Comparison of ENCODE assay signal across 23 cellular contexts in genomic region chr14:61404637-61405036, GRCh38.
DNase-seq lines count a peak whose midpoint lies in the region; TF ChIP-seq lines count a peak whose summit lies in the region.
"Had no signal": no experiment of that assay in that cellular context is flagged by ENCODE, and none has a peak within 500 bp of the region (broad histone marks: within the 10 kb centered on the region; RNA-seq: fewer than 3 reads in every experiment).

No MANE protein-coding gene starts in this region.

- no peak overlapping the region for H3K4ac ChIP-seq in neuronal stem cell (ENCODE audit: low read length)

- no peak overlapping the region for H3K9ac ChIP-seq in neuronal stem cell (ENCODE audit: low read depth, low read length, poor library complexity)

- H2AFZ ChIP-seq in neuronal stem cell (ENCODE audit: low read length) (no peak overlapping the region), PC-9 (no peak overlapping the region)
- H2AFZ ChIP-seq: GM23338 had no signal

- H3K79me1 ChIP-seq in neuronal stem cell (ENCODE audit: low read depth, low read length), result no peaks in the 10 kb centered on the region

- H4K8ac ChIP-seq in neuronal stem cell (ENCODE audit: low read depth, low read length), result no peak overlapping the region

- no peak overlapping the region for H2AK5ac ChIP-seq in neuronal stem cell (ENCODE audit: low read depth, low read length)

- no peak overlapping the region for H2BK12ac ChIP-seq in neuronal stem cell (ENCODE audit: low read length)

- H3K9me3 ChIP-seq in neuronal stem cell (replicated peaks in 1 of 2; ENCODE audit: control insufficient read depth in 2 of 2, insufficient read depth in 1 of 2, low read depth in 1 of 2, low read length in 2 of 2) (peaks cover 0 to 1% of the 10 kb centered on the region in 2 donors), PC-9 (ENCODE audit: insufficient read depth, low read depth) (no peaks in the 10 kb centered on the region)
- H3K9me3 ChIP-seq: sigmoid colon, testis had no signal

- H3K36me3 Mint-ChIP-seq in activated T-cell treated with anti-CD3 and anti-CD28 coated beads, Interleukin-2, amount 50 U/mL, for 24 hours (ENCODE audit: low read depth), result peaks cover 16% of the 10 kb centered on the region
- H3K36me3 Mint-ChIP-seq in activated naive CD8-positive, alpha-beta T cell treated with anti-CD3 and anti-CD28 coated beads for 36 hours, result peaks cover 43% of the 10 kb centered on the region

- H3K4me1 ChIP-seq in neuronal stem cell (ENCODE audit: control insufficient read depth in 2 of 2, insufficient read depth in 1 of 2, low read depth in 1 of 2, low read length in 2 of 2) (peaks cover 0 to 3% of the 10 kb centered on the region in 2 donors), PC-9 (replicated peaks; ENCODE audit: insufficient read depth) (no peaks in the 10 kb centered on the region)
- H3K4me1 ChIP-seq: sigmoid colon, testis had no signal

- BruUV-seq in PC-9 (replicated peaks; lab: Mats Ljungman, UMichigan), result no TSS peak

- no peaks in the 10 kb centered on the region; the same call in 1 of the 2 replicates for H3K9me2 ChIP-seq in PC-9 (ENCODE audit: insufficient read depth)

- H3K4me2 ChIP-seq in neuronal stem cell (ENCODE audit: insufficient read depth, low read length, poor library complexity, severe bottlenecking), result no peak overlapping the region
- H3K4me2 ChIP-seq in PC-9, result no peak overlapping the region
- H3K4me2 ChIP-seq: GM23338 had no signal

- peak overlapping the region; percentile 5 for H3K23ac ChIP-seq in neuronal stem cell (ENCODE audit: low read depth, low read length, poor library complexity)

- no peak overlapping the region for H3K27ac ChIP-seq in neuronal stem cell (replicated peaks; ENCODE audit: low read length)
- no peak overlapping the region for H3K27ac ChIP-seq in PC-9
- H3K27ac ChIP-seq: sigmoid colon, testis, VCaP had no signal

- no peak overlapping the region for H2BK120ac ChIP-seq in neuronal stem cell (ENCODE audit: low read depth, low read length)

- CTCF ChIA-PET in PC-9 (lab: Charles Lee), result no interaction called here

- TF ChIP-seq CTCF in PC-9 (conservative IDR thresholded peaks at IDR 0.05), result no peak

- WGBS in neuronal stem cell (ENCODE audit: extremely low coverage in 2 of 2, insufficient read length in 2 of 2, insufficient replicate concordance in 1 of 2), 2 donors, result no CpG with 5 or more reads among the region's 1 CpG

- H3K4me3 ChIP-seq in neuronal stem cell (ENCODE audit: low read length in 2 of 2) (no peak overlapping the region), PC-9 (no peak overlapping the region)
- H3K4me3 ChIP-seq: GM23338, sigmoid colon, testis had no signal

- no peak overlapping the region for H3K14ac ChIP-seq in neuronal stem cell (ENCODE audit: low read length)

- peak overlapping the region; percentile 92 for H3K27ac Mint-ChIP-seq in activated T-cell treated with anti-CD3 and anti-CD28 coated beads, Interleukin-2, amount 50 U/mL, for 24 hours
- peak overlapping the region; percentile 91 for H3K27ac Mint-ChIP-seq in activated naive CD8-positive, alpha-beta T cell treated with anti-CD3 and anti-CD28 coated beads for 36 hours
- H3K27ac Mint-ChIP-seq: GM23338 had no signal

- no peak for DNase-seq in activated T-cell treated with anti-CD3 and anti-CD28 coated beads, Interleukin-2, amount 50 U/mL, for 24 hours
- DNase-seq in activated T-cell treated with anti-CD3 and anti-CD28 coated beads, Interleukin-2, amount 50 U/mL, for 1 hour, result no peak
- DNase-seq in KBM-7, result peak; percentile 9
- no peak for DNase-seq in activated naive CD8-positive, alpha-beta T cell treated with anti-CD3 and anti-CD28 coated beads for 36 hours
- DNase-seq in neuronal stem cell (ENCODE audit: low spot score), result no peak
- DNase-seq in T-helper 9 cell, result no peak
- DNase-seq in Ammon's horn (ENCODE audit: low spot score), result no peak
- DNase-seq in PC-9, result no peak
- DNase-seq: ACHN; activated gamma-delta T cell; DMS79; effector CD4-positive, alpha-beta T cell; KG1; NCI-H2029; NCI-H345; NCI-H82; posterior cingulate gyrus; SHP77; sigmoid colon; SW 1271; testis had no signal

- H3F3A ChIP-seq in PC-9 (ENCODE audit: insufficient read depth, low read depth), result no peaks in the 10 kb centered on the region

- H2BK5ac ChIP-seq in neuronal stem cell (ENCODE audit: low read length), result no peak overlapping the region

- H3K9me3 Mint-ChIP-seq in activated T-cell treated with anti-CD3 and anti-CD28 coated beads, Interleukin-2, amount 50 U/mL, for 24 hours, result no peaks in the 10 kb centered on the region
- H3K9me3 Mint-ChIP-seq in activated naive CD8-positive, alpha-beta T cell treated with anti-CD3 and anti-CD28 coated beads for 36 hours, result no peaks in the 10 kb centered on the region
- H3K9me3 Mint-ChIP-seq: GM23338 had no signal

- H4K91ac ChIP-seq in neuronal stem cell (ENCODE audit: low read depth, low read length, poor library complexity), result no peak overlapping the region

- no peak overlapping the region for H3K4me3 Mint-ChIP-seq in activated T-cell treated with anti-CD3 and anti-CD28 coated beads, Interleukin-2, amount 50 U/mL, for 24 hours
- peak overlapping the region; percentile 33 for H3K4me3 Mint-ChIP-seq in activated naive CD8-positive, alpha-beta T cell treated with anti-CD3 and anti-CD28 coated beads for 36 hours
- H3K4me3 Mint-ChIP-seq: GM23338 had no signal

- intact Hi-C loops in PC-9 (cut with micrococcal nuclease; ENCODE audit: unreplicated experiment), result no loop called here

- no peaks in the 10 kb centered on the region for H4K20me1 ChIP-seq in PC-9 (ENCODE audit: insufficient read depth)

- POLR2A ChIA-PET in PC-9 (lab: Charles Lee; ENCODE audit: unreplicated experiment), result no interaction called here

- in situ Hi-C loops in KBM-7 (cut with MboI; ENCODE audit: low pct_unique_long_range_greater_than_20kb, low sequenced_read_pairs), result no loop called here

- H2BK15ac ChIP-seq in neuronal stem cell (ENCODE audit: low read length), result no peak overlapping the region

- H3K36me3 ChIP-seq in neuronal stem cell (replicated peaks in 1 of 2; ENCODE audit: control insufficient read depth in 2 of 2, insufficient read depth in 2 of 2, low read length in 2 of 2) (no peaks in the 10 kb centered on the region), PC-9 (ENCODE audit: low read depth) (no peaks in the 10 kb centered on the region; the same call in 1 of the 2 replicates)
- H3K36me3 ChIP-seq: sigmoid colon had no signal

- H3K18ac ChIP-seq in neuronal stem cell (ENCODE audit: low read length), result no peak overlapping the region

- H3K79me2 ChIP-seq in PC-9 (ENCODE audit: low read depth), result peaks cover 18% of the 10 kb centered on the region; the same call in 1 of the 2 replicates

- peaks cover 0 to 12% (median 0%) of the 10 kb centered on the region in 3 experiments for H3K27me3 ChIP-seq in neuronal stem cell (ENCODE audit: control insufficient read depth in 3 of 3, insufficient read depth in 3 of 3, low read depth in 1 of 3, low read length in 3 of 3)
- H3K27me3 ChIP-seq in PC-9 (ENCODE audit: insufficient read depth, low read depth), result no peaks in the 10 kb centered on the region
- H3K27me3 ChIP-seq: sigmoid colon, testis had no signal

- no peaks in the 10 kb centered on the region for H3K27me3 Mint-ChIP-seq in activated T-cell treated with anti-CD3 and anti-CD28 coated beads, Interleukin-2, amount 50 U/mL, for 24 hours
- H3K27me3 Mint-ChIP-seq in activated naive CD8-positive, alpha-beta T cell treated with anti-CD3 and anti-CD28 coated beads for 36 hours, result no peaks in the 10 kb centered on the region

- H3K4me1 Mint-ChIP-seq in activated T-cell treated with anti-CD3 and anti-CD28 coated beads, Interleukin-2, amount 50 U/mL, for 24 hours (ENCODE audit: low read depth), result peaks cover 89% of the 10 kb centered on the region
- H3K4me1 Mint-ChIP-seq in activated naive CD8-positive, alpha-beta T cell treated with anti-CD3 and anti-CD28 coated beads for 36 hours, result peaks cover 78% of the 10 kb centered on the region
